1 cellular context compared by ENCODE assay signal in genomic region chr19:39532233-39533002, GRCh38.
A peak's percentile ranks its signal among the peaks of the same experiment; 100 is the strongest.
TF ChIP-seq lines count a peak whose summit lies in the region.

EID2B (minus strand) TSS chr19:39532852; CDS start chr19:39532802, 50 bp downstream.

TF ChIP-seq in GM12878, 131 proteins besides CTCF, POLR2A, EP300 and RAD21 (continued from another document):
- TF ChIP-seq, protein P1, sequence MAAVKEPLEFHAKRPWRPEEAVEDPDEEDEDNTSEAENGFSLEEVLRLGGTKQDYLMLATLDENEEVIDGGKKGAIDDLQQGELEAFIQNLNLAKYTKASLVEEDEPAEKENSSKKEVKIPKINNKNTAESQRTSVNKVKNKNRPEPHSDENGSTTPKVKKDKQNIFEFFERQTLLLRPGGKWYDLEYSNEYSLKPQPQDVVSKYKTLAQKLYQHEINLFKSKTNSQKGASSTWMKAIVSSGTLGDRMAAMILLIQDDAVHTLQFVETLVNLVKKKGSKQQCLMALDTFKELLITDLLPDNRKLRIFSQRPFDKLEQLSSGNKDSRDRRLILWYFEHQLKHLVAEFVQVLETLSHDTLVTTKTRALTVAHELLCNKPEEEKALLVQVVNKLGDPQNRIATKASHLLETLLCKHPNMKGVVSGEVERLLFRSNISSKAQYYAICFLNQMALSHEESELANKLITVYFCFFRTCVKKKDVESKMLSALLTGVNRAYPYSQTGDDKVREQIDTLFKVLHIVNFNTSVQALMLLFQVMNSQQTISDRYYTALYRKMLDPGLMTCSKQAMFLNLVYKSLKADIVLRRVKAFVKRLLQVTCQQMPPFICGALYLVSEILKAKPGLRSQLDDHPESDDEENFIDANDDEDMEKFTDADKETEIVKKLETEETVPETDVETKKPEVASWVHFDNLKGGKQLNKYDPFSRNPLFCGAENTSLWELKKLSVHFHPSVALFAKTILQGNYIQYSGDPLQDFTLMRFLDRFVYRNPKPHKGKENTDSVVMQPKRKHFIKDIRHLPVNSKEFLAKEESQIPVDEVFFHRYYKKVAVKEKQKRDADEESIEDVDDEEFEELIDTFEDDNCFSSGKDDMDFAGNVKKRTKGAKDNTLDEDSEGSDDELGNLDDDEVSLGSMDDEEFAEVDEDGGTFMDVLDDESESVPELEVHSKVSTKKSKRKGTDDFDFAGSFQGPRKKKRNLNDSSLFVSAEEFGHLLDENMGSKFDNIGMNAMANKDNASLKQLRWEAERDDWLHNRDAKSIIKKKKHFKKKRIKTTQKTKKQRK (IDR thresholded peaks at IDR 0.05; ENCODE audit: low read depth, low read length): no peak
- TF ChIP-seq CREB1 (IDR thresholded peaks at IDR 0.05; ENCODE audit: low read depth) (peak; percentile 49; the same call in 1 of the 2 replicates), BMI1 (IDR thresholded peaks at IDR 0.05; ENCODE audit: borderline replicate concordance) (no peak), TBL1XR1 (IDR thresholded peaks at IDR 0.05; ENCODE audit: low read depth, low read length) (no peak), ATF7 (IDR thresholded peaks at IDR 0.05; ENCODE audit: low read depth) (0 out of 2 replicates have a peak, but pooled peaks have one; percentile 19), ETV6 (conservative IDR thresholded peaks at IDR 0.05 in 1 of 2, IDR thresholded peaks at IDR 0.05 in 1 of 2; ENCODE audit: borderline replicate concordance in 1 of 2, low read depth in 1 of 2) (no peak), EZH2 (IDR thresholded peaks at IDR 0.05; ENCODE audit: borderline replicate concordance, control insufficient read depth, low read depth, low read length) (no peak), REST (IDR thresholded peaks at IDR 0.05; ENCODE audit: low read depth, low read length) (no peak), SREBF1 (IDR thresholded peaks at IDR 0.05; ENCODE audit: low read length) (no peak), ZNF687 (IDR thresholded peaks at IDR 0.05) (peak; percentile 39; the same call in 1 of the 2 replicates), ESRRA (IDR thresholded peaks at IDR 0.05; ENCODE audit: low read length) (peak; percentile 49; the same call in 1 of the 2 replicates), CREM (IDR thresholded peaks at IDR 0.05; ENCODE audit: low read depth) (peak; percentile 69), POLR2AphosphoS5 (IDR thresholded peaks at IDR 0.05; ENCODE audit: low read length) (peak; percentile 63; the same call in 1 of the 2 replicates), LARP7 (IDR thresholded peaks at IDR 0.05) (peak; percentile 92), BHLHE40 (IDR thresholded peaks at IDR 0.05; ENCODE audit: borderline replicate concordance in 1 of 2, low read depth in 2 of 2, low read length in 1 of 2) (peak; percentile 42 to 77; a peak in 2 of 4 replicates), NFYA (IDR thresholded peaks at IDR 0.05; ENCODE audit: borderline replicate concordance, low read depth, low read length) (no peak), KAT2A (conservative IDR thresholded peaks at IDR 0.05; ENCODE audit: control insufficient read depth, low read depth, low read length) (no peak), CHD4 (IDR thresholded peaks at IDR 0.05) (no peak), NFXL1 (IDR thresholded peaks at IDR 0.05; ENCODE audit: borderline replicate concordance) (no peak)
- TF ChIP-seq, protein P2, sequence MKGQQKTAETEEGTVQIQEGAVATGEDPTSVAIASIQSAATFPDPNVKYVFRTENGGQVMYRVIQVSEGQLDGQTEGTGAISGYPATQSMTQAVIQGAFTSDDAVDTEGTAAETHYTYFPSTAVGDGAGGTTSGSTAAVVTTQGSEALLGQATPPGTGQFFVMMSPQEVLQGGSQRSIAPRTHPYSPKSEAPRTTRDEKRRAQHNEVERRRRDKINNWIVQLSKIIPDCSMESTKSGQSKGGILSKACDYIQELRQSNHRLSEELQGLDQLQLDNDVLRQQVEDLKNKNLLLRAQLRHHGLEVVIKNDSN (IDR thresholded peaks at IDR 0.05; ENCODE audit: borderline replicate concordance, extremely low read length, insufficient read depth, low read depth, low read length): no peak
- TF ChIP-seq, protein P3, sequence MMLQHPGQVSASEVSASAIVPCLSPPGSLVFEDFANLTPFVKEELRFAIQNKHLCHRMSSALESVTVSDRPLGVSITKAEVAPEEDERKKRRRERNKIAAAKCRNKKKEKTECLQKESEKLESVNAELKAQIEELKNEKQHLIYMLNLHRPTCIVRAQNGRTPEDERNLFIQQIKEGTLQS (IDR thresholded peaks at IDR 0.05; ENCODE audit: borderline replicate concordance, extremely low read depth, low read depth, low read length): peak; percentile 63; the same call in 1 of the 2 replicates
